ENCODE assay signal across 17 cellular contexts in the genomic region with DNA sequence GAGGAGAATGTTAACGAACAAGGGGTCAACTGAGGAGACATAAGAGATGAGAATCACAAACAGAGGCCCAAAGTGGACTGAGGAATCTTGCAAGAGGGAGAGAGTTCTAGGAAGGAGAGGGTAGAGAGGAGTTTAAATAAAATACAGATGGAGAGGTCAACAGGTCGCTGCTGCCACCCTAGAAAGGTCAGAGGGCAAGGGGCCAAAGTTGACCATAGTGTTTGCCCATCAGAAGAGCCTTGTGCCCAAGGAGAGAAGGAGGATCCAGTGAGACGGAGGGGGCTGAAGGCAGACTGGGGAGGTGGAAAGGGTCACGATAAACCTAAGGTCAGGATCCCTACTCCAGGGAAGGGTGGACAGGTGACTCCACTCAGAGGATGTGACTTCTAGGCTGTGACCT. TPM values are rescaled to one million over a fixed set of nuclear protein-coding genes. Genes with fewer than 3 reads are reported as not detected.
A peak's percentile ranks its signal among the peaks of the same experiment; 100 is the strongest.
DNase-seq lines count a peak whose midpoint lies in the region; ATAC-seq, FAIRE-seq and TF ChIP-seq lines count a peak whose summit lies in the region.
"Had no signal": no experiment of that assay in that cellular context is flagged by ENCODE, and none has a peak within 500 bp of the region (broad histone marks: within the 10 kb centered on the region; RNA-seq: fewer than 3 reads in every experiment).

No MANE protein-coding gene starts in this region.

- H3K4me1 Mint-ChIP-seq in astrocyte (ENCODE audit: low read depth, unreplicated experiment) (peaks cover 74% of the 10 kb centered on the region), nephron (peaks cover 58% of the 10 kb centered on the region)

- H3K36me3 Mint-ChIP-seq in astrocyte (ENCODE audit: low read depth, unreplicated experiment) = no peaks in the 10 kb centered on the region
- H3K36me3 Mint-ChIP-seq in nephron (ENCODE audit: low read depth) = no peaks in the 10 kb centered on the region

- H3K4me3 Mint-ChIP-seq in astrocyte (ENCODE audit: unreplicated experiment) (no peak overlapping the region), nephron (no peak overlapping the region)
- H3K4me3 Mint-ChIP-seq: CD4-positive, alpha-beta T cell had no signal

- H3K9ac ChIP-seq in SK-N-SH (no peak overlapping the region), astrocyte (ENCODE audit: low read length) (no peak overlapping the region), colonic mucosa (ENCODE audit: low read depth in 2 of 2, low read length in 2 of 2) (no peak overlapping the region)

- H3F3A ChIP-seq in SK-N-SH (replicated peaks; ENCODE audit: insufficient read depth) = peaks cover 66% of the 10 kb centered on the region

- H3K27me3 Mint-ChIP-seq in astrocyte (ENCODE audit: low read depth, unreplicated experiment) (no peaks in the 10 kb centered on the region), nephron (ENCODE audit: low read depth) (peaks cover 8% of the 10 kb centered on the region)

- H2AFZ ChIP-seq in SK-N-SH (ENCODE audit: low read depth) = no peak overlapping the region
- no peak overlapping the region for H2AFZ ChIP-seq in astrocyte (ENCODE audit: low read depth, low read length)

- H3K36me3 ChIP-seq in SK-N-SH (replicated peaks in 1 of 2; ENCODE audit: control insufficient read depth in 1 of 2, insufficient read depth in 2 of 2, low read length in 1 of 2) (peaks cover 0 to 3% of the 10 kb centered on the region in 2 experiments), HEK293 (ENCODE audit: control insufficient read depth in 2 of 2, insufficient read depth in 1 of 2, low read length in 2 of 2) (no peaks in the 10 kb centered on the region), astrocyte (ENCODE audit: insufficient read depth, low read length) (no peaks in the 10 kb centered on the region), colonic mucosa (no peaks in the 10 kb centered on the region)
- H3K36me3 ChIP-seq: BE2C, MG63 had no signal

- H4K20me1 ChIP-seq in SK-N-SH (ENCODE audit: insufficient read depth) (no peaks in the 10 kb centered on the region), astrocyte (ENCODE audit: insufficient read depth, low read length) (no peaks in the 10 kb centered on the region)

- H3K9me3 Mint-ChIP-seq in astrocyte (ENCODE audit: unreplicated experiment) (no peaks in the 10 kb centered on the region), nephron (no peaks in the 10 kb centered on the region)
- H3K9me3 Mint-ChIP-seq: CD4-positive, alpha-beta T cell had no signal

- no peak for TF ChIP-seq RAD21 in SK-N-SH (IDR thresholded peaks at IDR 0.05; ENCODE audit: low read length)

- no peak for FAIRE-seq in astrocyte (lab: Jason Lieb, UNC)
- FAIRE-seq: HepG2 had no signal

- no peaks in the 10 kb centered on the region for H3K9me2 ChIP-seq in SK-N-SH

- ATAC-seq in SK-N-SH treated with all-trans-retinoic acid at 6 μM for 48 hours (no peak), HG02571 (IDR thresholded peaks at IDR 0.05; ENCODE audit: unreplicated experiment) (no peak)
- ATAC-seq: HepG2 had no signal

- no peaks in the 10 kb centered on the region for H3K27me3 ChIP-seq in SK-N-SH (ENCODE audit: insufficient read depth)
- no peaks in the 10 kb centered on the region for H3K27me3 ChIP-seq in astrocyte (ENCODE audit: insufficient read depth, low read length)
- no peaks in the 10 kb centered on the region for H3K27me3 ChIP-seq in colonic mucosa
- H3K27me3 ChIP-seq: BE2C, MG63 had no signal

- H3K4me1 ChIP-seq in SK-N-SH (ENCODE audit: control insufficient read depth in 1 of 2, insufficient read depth in 2 of 2, low read depth in 1 of 2, low read length in 1 of 2) = peaks cover 39 to 77% of the 10 kb centered on the region in 2 experiments
- peaks cover 14% of the 10 kb centered on the region for H3K4me1 ChIP-seq in HEK293 (ENCODE audit: control insufficient read depth, insufficient read depth, low read length)
- peaks cover 65% of the 10 kb centered on the region for H3K4me1 ChIP-seq in astrocyte (ENCODE audit: insufficient read depth, low read length)
- peaks cover 5% of the 10 kb centered on the region for H3K4me1 ChIP-seq in colonic mucosa
- H3K4me1 ChIP-seq: BE2C had no signal

- H3K27ac Mint-ChIP-seq in astrocyte (ENCODE audit: unreplicated experiment) = peak overlapping the region; percentile 64
- H3K27ac Mint-ChIP-seq in nephron = peak overlapping the region; percentile 50 to 78 (median 77)
- H3K27ac Mint-ChIP-seq: CD4-positive, alpha-beta T cell had no signal

- POLR2A ChIA-PET in SK-N-SH (lab: Yijun Ruan, JAX) = no interaction called here
- POLR2A ChIA-PET in HEK293 (lab: Yijun Ruan, JAX) = no interaction called here

- H3K27ac ChIP-seq in SK-N-SH (ENCODE audit: low read depth in 2 of 2, low read length in 1 of 2) = peak overlapping the region; percentile 28 to 100; a peak in 3 of 4 replicates
- H3K27ac ChIP-seq in HEK293 (ENCODE audit: extremely low read depth, low read depth, low read length) = no peak overlapping the region
- no peak overlapping the region for H3K27ac ChIP-seq in astrocyte (ENCODE audit: low read depth, low read length)
- no peak overlapping the region for H3K27ac ChIP-seq in colonic mucosa
- H3K27ac ChIP-seq: 22Rv1 had no signal

- WGBS in SK-N-SH (ENCODE audit: low lambda C conversion rate) = 79% methylated on average over 4 of the region's 4 CpGs

- H3K4me3 ChIP-seq in SK-N-SH (ENCODE audit: low read depth in 2 of 2, low read length in 1 of 2) = no peak overlapping the region
- H3K4me3 ChIP-seq in HEK293 (ENCODE audit: low read depth, low read length) = no peak overlapping the region
- no peak overlapping the region for H3K4me3 ChIP-seq in astrocyte (ENCODE audit: insufficient read depth, low read depth, low read length)
- H3K4me3 ChIP-seq in colonic mucosa = no peak overlapping the region
- H3K4me3 ChIP-seq: MG63 had no signal

- H3K9me3 ChIP-seq in SK-N-SH (no peaks in the 10 kb centered on the region), HEK293 (ENCODE audit: control insufficient read depth, insufficient read depth, low read depth, low read length) (no peaks in the 10 kb centered on the region), astrocyte (ENCODE audit: insufficient read depth, low read depth, low read length) (no peaks in the 10 kb centered on the region), colonic mucosa (no peaks in the 10 kb centered on the region)
- H3K9me3 ChIP-seq: BE2C, MG63 had no signal

- peaks cover 28% of the 10 kb centered on the region for H3K79me2 ChIP-seq in SK-N-SH (ENCODE audit: insufficient read depth)
- peaks cover 1% of the 10 kb centered on the region for H3K79me2 ChIP-seq in astrocyte (ENCODE audit: insufficient read depth, low read length)

- CTCF ChIA-PET in SK-N-SH (lab: Yijun Ruan, JAX) (interaction anchor here (1.0 to 6.3 kb wide), 3 partner anchors 21 to 45 kb away, joined by 4 to 52 read pairs (median 4); no protein-coding TSS in a partner anchor), HEK293 (lab: Yijun Ruan, JAX) (interaction anchor here (0.7 to 1.5 kb wide), 2 partner anchors 22 to 38 kb away, joined by 4 read pairs; no protein-coding TSS in a partner anchor)

- intact Hi-C loops in colonic mucosa (cut with DNase I) = no loop called here

- 0 out of 2 replicates have a peak overlapping the region, but pooled peaks have one; percentile 67 for H3K4me2 ChIP-seq in SK-N-SH
- H3K4me2 ChIP-seq in astrocyte (ENCODE audit: low read length) = no peak overlapping the region

- no peak for TF ChIP-seq CTCF in SK-N-SH (IDR thresholded peaks at IDR 0.05)
- TF ChIP-seq CTCF in HEK293 (tag by site-specific recombination; IDR thresholded peaks at IDR 0.05) = no peak
- TF ChIP-seq CTCF in astrocyte (IDR thresholded peaks at IDR 0.05; ENCODE audit: insufficient read depth, low read depth, low read length) = no peak
- no peak for TF ChIP-seq CTCF in nephron (IDR thresholded peaks at IDR 0.05; ENCODE audit: unreplicated experiment in 3 of 3)
- no peak for TF ChIP-seq CTCF in colonic mucosa (IDR thresholded peaks at IDR 0.05)

- DNase-seq in SK-N-SH = no peak
- no peak for DNase-seq in astrocyte (ENCODE audit: low read depth)
- DNase-seq in colonic mucosa = no peak
- no peak for DNase-seq in NCI-H2171 treated with DMSO at 0.1 percent for 48 hours (lab: John Stamatoyannopoulos, UW)
- DNase-seq: BE2C; CD4-positive, alpha-beta T cell; DMS79; MG63; NCI-H1092; NCI-H2081 treated with DMSO at 0.1 percent for 48 hours; SHP77 treated with DMSO at 0.1 percent for 48 hours had no signal

- no peak for TF ChIP-seq EP300 in SK-N-SH (IDR thresholded peaks at IDR 0.05; ENCODE audit: borderline replicate concordance in 1 of 2, low read depth in 1 of 2, low read length in 1 of 2)

TF ChIP-seq in SK-N-SH, 30 proteins besides CTCF, POLR2A, EP300 and RAD21 (continues in another document):
- TF ChIP-seq NRF1 (IDR thresholded peaks at IDR 0.05; ENCODE audit: low read depth, low read length) (no peak), TAF1 (IDR thresholded peaks at IDR 0.05; ENCODE audit: borderline replicate concordance, low read depth, low read length) (no peak)

TF ChIP-seq in SK-N-SH treated with all-trans-retinoic acid at 6 μM for 48 hours, 23 proteins besides CTCF, POLR2A, EP300 and RAD21 (continues in another document):
- TF ChIP-seq GLIS3 (CRISPR knock-in tag; IDR thresholded peaks at IDR 0.05) (no peak), OSR1 (CRISPR knock-in tag; IDR thresholded peaks at IDR 0.05) (no peak), ZFP3 (CRISPR knock-in tag; IDR thresholded peaks at IDR 0.05) (no peak), ZNF70 (CRISPR knock-in tag; IDR thresholded peaks at IDR 0.05) (no peak)

TF ChIP-seq in HEK293, 187 proteins besides CTCF, POLR2A, EP300 and RAD21:
- TF ChIP-seq ZNF174 (tag by site-specific recombination; IDR thresholded peaks at IDR 0.05) = no peak
- peak; percentile 95 for TF ChIP-seq BCL11B (tag by site-specific recombination; IDR thresholded peaks at IDR 0.05; ENCODE audit: low read depth)
- TF ChIP-seq BCL11A (tag by site-specific recombination; IDR thresholded peaks at IDR 0.05; ENCODE audit: low read depth) = peak; percentile 81

RNA-seq across cellular contexts. Expression of a gene that starts 6.9 kb away (rescaled TPM):
- polyA plus RNA-seq in SK-N-SH (2012; rRNA removed) = 543 and 766 TPM in 2 replicates
- polyA plus RNA-seq in SK-N-SH (2012; cell fraction: cytosol; rRNA removed) = 239 and 423 TPM in 2 replicates
- 1,445 and 1,576 TPM in 2 replicates for polyA plus RNA-seq in SK-N-SH (2012; cell fraction: nucleus; rRNA removed)
- total RNA-seq in astrocyte (319 and 373 TPM in 2 replicates), colonic mucosa (100 to 1,000 TPM; 111 to 116 TPM)

RNA-seq across cellular contexts. Expression of a gene that starts 46.2 kb away (rescaled TPM):
- polyA plus RNA-seq in SK-N-SH (2012; rRNA removed) = 96.1 and 124 TPM in 2 replicates
- 41.5 and 62.1 TPM in 2 replicates for polyA plus RNA-seq in SK-N-SH (2012; cell fraction: cytosol; rRNA removed)
- polyA plus RNA-seq in SK-N-SH (2012; cell fraction: nucleus; rRNA removed) = 123 and 147 TPM in 2 replicates
- 25.8 and 26.8 TPM in 2 replicates for total RNA-seq in astrocyte
- total RNA-seq in colonic mucosa = 10 to 100 TPM; 48.8 to 56.4 TPM

RNA-seq across cellular contexts. Expression of a gene that starts 54.0 kb away (rescaled TPM):
- not detected in 2 replicates for polyA plus RNA-seq in SK-N-SH (2012; rRNA removed)
- polyA plus RNA-seq in SK-N-SH (2012; cell fraction: cytosol; rRNA removed) = not detected in 2 replicates
- not detected in 2 replicates for polyA plus RNA-seq in SK-N-SH (2012; cell fraction: nucleus; rRNA removed)
- total RNA-seq in astrocyte (1.00 and 1.2 TPM in 2 replicates), colonic mucosa (under 1 TPM in 1 of 2 donors, not detected in 1; 0.21 TPM)
- total RNA-seq: CD4-positive, alpha-beta T cell; HepG2 had no signal

Comparison
In these comparisons a context has a peak if more than half of its experiments do, and no peak if none do; other contexts are left out.
1. H3K27ac ChIP-seq: peak in SK-N-SH (2 of 2); none in HEK293 (single experiment), astrocyte (single experiment) and colonic mucosa (single experiment).